In genomic region chr21:34807146-34807880, GRCh38 we compare ENCODE assay signal across 8 cellular contexts.
DNase-seq lines count a peak whose midpoint lies in the region; ATAC-seq and TF ChIP-seq lines count a peak whose summit lies in the region.

No MANE protein-coding gene starts in this region.

- H3K4me3 ChIP-seq in GM12865 (ENCODE audit: low read depth, low read length), result no peak overlapping the region
- peak overlapping the region; percentile 4 for H3K4me3 ChIP-seq in epithelial cell of proximal tubule (ENCODE audit: low read depth, low read length)

- POLR2A ChIA-PET in activated CD4-positive, alpha-beta memory T cell treated with anti-CD3 and anti-CD28 coated beads, Interleukin-2, amount 10 ng/mL, durations not matched to agents 7 days and 5 days (lab: Charles Lee), result interaction anchor here (0.7 to 3.6 kb wide), 13 partner anchors 10 to 594 kb away, joined by 3 to 25 read pairs (median 5); no protein-coding TSS in a partner anchor

- H3K4me3 Mint-ChIP-seq in activated CD4-positive, alpha-beta memory T cell treated with anti-CD3 and anti-CD28 coated beads, Interleukin-2, amount 10 ng/mL, durations not matched to agents 7 days and 5 days, result peak overlapping the region; percentile 4

- no peak for ATAC-seq in GM18502 (IDR thresholded peaks at IDR 0.05; ENCODE audit: poor library complexity, unreplicated experiment)

- CTCF ChIA-PET in activated CD4-positive, alpha-beta memory T cell treated with anti-CD3 and anti-CD28 coated beads, Interleukin-2, amount 10 ng/mL, durations not matched to agents 7 days and 5 days (lab: Charles Lee), result interaction anchor here (0.8 to 1.9 kb wide), 10 partner anchors 38 to 701 kb away, joined by 3 to 5 read pairs (median 4); no protein-coding TSS in a partner anchor

- H3K36me3 Mint-ChIP-seq in activated CD4-positive, alpha-beta memory T cell treated with anti-CD3 and anti-CD28 coated beads, Interleukin-2, amount 10 ng/mL, durations not matched to agents 7 days and 5 days (ENCODE audit: low read depth), result peaks cover 66% of the 10 kb centered on the region

- peak overlapping the region; percentile 87 for H3K27ac Mint-ChIP-seq in activated CD4-positive, alpha-beta memory T cell treated with anti-CD3 and anti-CD28 coated beads, Interleukin-2, amount 10 ng/mL, durations not matched to agents 7 days and 5 days

- H3K9me3 Mint-ChIP-seq in activated CD4-positive, alpha-beta memory T cell treated with anti-CD3 and anti-CD28 coated beads, Interleukin-2, amount 10 ng/mL, durations not matched to agents 7 days and 5 days, result no peaks in the 10 kb centered on the region

- H3K27me3 Mint-ChIP-seq in activated CD4-positive, alpha-beta memory T cell treated with anti-CD3 and anti-CD28 coated beads, Interleukin-2, amount 10 ng/mL, durations not matched to agents 7 days and 5 days, result no peaks in the 10 kb centered on the region

- H3K4me1 Mint-ChIP-seq in activated CD4-positive, alpha-beta memory T cell treated with anti-CD3 and anti-CD28 coated beads, Interleukin-2, amount 10 ng/mL, durations not matched to agents 7 days and 5 days, result peaks cover 88% of the 10 kb centered on the region

- no peak for TF ChIP-seq CTCF in GM12865 (IDR thresholded peaks at IDR 0.05; ENCODE audit: insufficient read depth, low read depth, low read length, missing control alignments)
- TF ChIP-seq CTCF in epithelial cell of proximal tubule (conservative IDR thresholded peaks at IDR 0.05; ENCODE audit: low read depth, low read length), result peak; percentile 9

- DNase-seq in GM12865 (ENCODE audit: low read depth) (peak; percentile 65), HS-5 (ENCODE audit: low read depth) (peak; percentile 92), epithelial cell of proximal tubule (ENCODE audit: low read depth) (peak; percentile 98), NCI-H1694 treated with DMSO at 0.1 percent for 48 hours (lab: John Stamatoyannopoulos, UW) (no peak), hippocampal formation (lab: John Stamatoyannopoulos, UW) (no peak)
- peak; percentile 72 for DNase-seq in activated CD4-positive, alpha-beta memory T cell treated with anti-CD3 and anti-CD28 coated beads, Interleukin-2, amount 10 ng/mL, durations not matched to agents 7 days and 5 days
- peak; percentile 49 to 58 (median 54) for DNase-seq in stimulated activated CD4-positive, alpha-beta T cell treated with anti-CD3 and anti-CD28 coated beads, Interleukin-12 subunit alpha, Interleukin-12 subunit beta, amount 100 ng/mL, for 48 hours (ENCODE audit: low read depth in 2 of 3, low spot score in 1 of 3)

Comparison
In these comparisons a context has a peak if more than half of its experiments do, and no peak if none do; other contexts are left out.
1. DNase-seq: peak in GM12865 (single experiment), HS-5 (single experiment), activated CD4-positive, alpha-beta memory T cell treated with anti-CD3 and anti-CD28 coated beads, Interleukin-2, amount 10 ng/mL, durations not matched to agents 7 days and 5 days (single experiment), epithelial cell of proximal tubule (single experiment) and stimulated activated CD4-positive, alpha-beta T cell treated with anti-CD3 and anti-CD28 coated beads, Interleukin-12 subunit alpha, Interleukin-12 subunit beta, amount 100 ng/mL, for 48 hours (3 of 3); none in NCI-H1694 treated with DMSO at 0.1 percent for 48 hours (single experiment) and hippocampal formation (0 of 2).